10 cellular contexts compared by ENCODE assay signal in the genomic region with DNA sequence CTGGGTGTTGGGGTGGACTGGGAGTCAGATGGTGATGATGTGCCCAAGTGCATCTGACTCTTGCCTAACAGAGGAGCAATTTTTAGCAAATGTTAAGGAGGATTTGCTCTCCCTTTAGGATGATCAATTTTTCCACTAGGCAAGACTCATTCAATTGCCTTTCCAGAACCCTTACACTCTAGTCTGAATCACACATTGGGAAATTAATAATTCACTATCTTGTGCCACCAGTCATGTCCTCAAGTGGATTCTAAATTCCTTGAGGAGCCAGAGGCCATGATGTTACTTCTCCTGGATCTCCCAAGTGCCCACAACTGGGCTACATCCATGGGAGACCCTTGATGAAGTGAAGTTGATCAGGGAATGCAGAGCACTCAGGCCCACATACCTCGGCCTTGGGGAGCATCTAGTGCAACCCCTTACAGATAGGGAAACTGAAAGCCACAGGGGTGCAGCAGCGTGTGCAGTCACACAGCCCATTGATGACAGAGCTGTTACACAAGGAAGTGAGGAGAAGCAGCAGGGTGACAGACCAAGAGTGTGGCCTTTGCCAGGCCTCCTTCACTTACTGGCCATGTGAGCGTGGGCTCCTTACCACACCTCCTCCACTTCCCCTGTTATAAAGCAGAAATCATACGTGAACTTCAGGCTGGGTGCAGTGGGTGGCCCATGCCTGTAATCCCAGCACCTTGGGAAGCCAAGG.
DNase-seq lines count a peak whose midpoint lies in the region; ATAC-seq lines count a peak whose summit lies in the region.
"Had no signal": no experiment of that assay in that cellular context is flagged by ENCODE, and none has a peak within 500 bp of the region (broad histone marks: within the 10 kb centered on the region; RNA-seq: fewer than 3 reads in every experiment).

No MANE protein-coding gene starts in this region.

- H3K4ac ChIP-seq in trophoblast cell (ENCODE audit: low read depth, low read length): no peak overlapping the region

- no peaks in the 10 kb centered on the region for H3K79me1 ChIP-seq in trophoblast cell (ENCODE audit: low read length)

- no peak overlapping the region for H2AFZ ChIP-seq in trophoblast cell (ENCODE audit: insufficient read depth, low read length, poor library complexity)

- peaks cover 39 to 89% (median 58%) of the 10 kb centered on the region in 10 experiments for H3K4me1 ChIP-seq in BLaER1 treated with 17β-estradiol and CSF1 and Interleukin-3, amounts not matched to agents 10 nM and 100 nM
- H3K4me1 ChIP-seq in trophoblast cell (ENCODE audit: control insufficient read depth in 1 of 2, insufficient read depth in 2 of 2, low read length in 2 of 2): no peaks in the 10 kb centered on the region

- no peak overlapping the region for H3K18ac ChIP-seq in trophoblast cell (ENCODE audit: low read length)

- H3K36me3 ChIP-seq in BLaER1 treated with 17β-estradiol and CSF1 and Interleukin-3, amounts not matched to agents 10 nM and 100 nM: no peaks in the 10 kb centered on the region
- H3K36me3 ChIP-seq in trophoblast cell (ENCODE audit: control insufficient read depth in 1 of 2, insufficient read depth in 2 of 2, low read length in 2 of 2): no peaks in the 10 kb centered on the region

- no peak overlapping the region for H2BK5ac ChIP-seq in trophoblast cell (ENCODE audit: low read depth, low read length, poor library complexity)

- H4K20me1 ChIP-seq in BLaER1 treated with 17β-estradiol and CSF1 and Interleukin-3, amounts not matched to agents 10 nM and 100 nM: no peaks in the 10 kb centered on the region

- DNase-seq in activated T-helper 2 cell treated with anti-CD3 and anti-CD28 coated beads, Interferon-gamma antibody, Interleukin-2, Interleukin-4, amounts not matched to agents 10 μg/mL and 5 μg/mL and 100 μg/mL, durations not matched to agents 14 hours and 24 hours and 36 hours (ENCODE audit: low spot score): no peak
- no peak for DNase-seq in NCI-H446 (lab: John Stamatoyannopoulos, UW)
- no peak for DNase-seq in activated T-cell treated with anti-CD3 and anti-CD28 coated beads for 4 hours
- DNase-seq in trophoblast cell: no peak
- DNase-seq in RPMI8226: no peak

- H3K23ac ChIP-seq in trophoblast cell (ENCODE audit: low read length): no peak overlapping the region

- H2BK120ac ChIP-seq in trophoblast cell (ENCODE audit: insufficient read depth, low read length, poor library complexity): no peak overlapping the region

- intact Hi-C loops in activated T-helper 2 cell treated with anti-CD3 and anti-CD28 coated beads, Interferon-gamma antibody, Interleukin-2, Interleukin-4, amounts not matched to agents 10 μg/mL and 5 μg/mL and 100 μg/mL, durations not matched to agents 14 hours and 24 hours and 36 hours (cut with micrococcal nuclease): no loop called here

- H3K4me1 Mint-ChIP-seq in activated T-helper 2 cell treated with anti-CD3 and anti-CD28 coated beads, Interferon-gamma antibody, Interleukin-2, Interleukin-4, amounts not matched to agents 10 μg/mL and 5 μg/mL and 100 μg/mL, durations not matched to agents 14 hours and 24 hours and 36 hours (ENCODE audit: low read depth): peaks cover 16% of the 10 kb centered on the region

- no peak overlapping the region for H4K8ac ChIP-seq in trophoblast cell (ENCODE audit: low read depth, low read length)

- no peaks in the 10 kb centered on the region for H3K27me3 ChIP-seq in BLaER1 treated with 17β-estradiol and CSF1 and Interleukin-3, amounts not matched to agents 10 nM and 100 nM
- H3K27me3 ChIP-seq in trophoblast cell (ENCODE audit: insufficient read depth, low read length): no peaks in the 10 kb centered on the region
- H3K27me3 ChIP-seq: dorsolateral prefrontal cortex had no signal

- no peak overlapping the region for H3K14ac ChIP-seq in trophoblast cell (ENCODE audit: low read length)

- H3K4me3 ChIP-seq in BLaER1 treated with 17β-estradiol and CSF1 and Interleukin-3, amounts not matched to agents 10 nM and 100 nM: peak overlapping the region in 1 of 10 experiments; percentile 16; a peak in 1 of 20 replicates
- no peak overlapping the region for H3K4me3 ChIP-seq in trophoblast cell (ENCODE audit: low read depth, low read length)
- H3K4me3 ChIP-seq: dorsolateral prefrontal cortex, SK-N-MC had no signal

- H4K12ac ChIP-seq in trophoblast cell (ENCODE audit: low read depth, low read length): no peak overlapping the region

- no CpG with 5 or more reads among the region's 4 CpGs for WGBS in trophoblast cell (ENCODE audit: extremely low coverage, insufficient coverage, insufficient read length)

- H3K27ac ChIP-seq in BLaER1 treated with 17β-estradiol and CSF1 and Interleukin-3, amounts not matched to agents 10 nM and 100 nM: peak overlapping the region in 10 of 11 experiments; percentile 61 to 85 (median 80); a peak in 20 of 22 replicates
- no peak overlapping the region for H3K27ac ChIP-seq in trophoblast cell (ENCODE audit: low read depth, low read length)
- H3K27ac ChIP-seq: dorsolateral prefrontal cortex, SK-N-MC had no signal

- no peaks in the 10 kb centered on the region for H3K9me3 Mint-ChIP-seq in activated T-helper 2 cell treated with anti-CD3 and anti-CD28 coated beads, Interferon-gamma antibody, Interleukin-2, Interleukin-4, amounts not matched to agents 10 μg/mL and 5 μg/mL and 100 μg/mL, durations not matched to agents 14 hours and 24 hours and 36 hours

- H4K91ac ChIP-seq in trophoblast cell (ENCODE audit: low read depth, low read length): no peak overlapping the region

- H3K79me2 ChIP-seq in trophoblast cell (ENCODE audit: control insufficient read depth, insufficient read depth, low read length, poor library complexity): no peaks in the 10 kb centered on the region

- H2AK5ac ChIP-seq in trophoblast cell (ENCODE audit: low read length): no peak overlapping the region

- ATAC-seq in GM19324 (IDR thresholded peaks at IDR 0.05; ENCODE audit: low FRiP score, unreplicated experiment): peak; percentile 99
- peak; percentile 99 for ATAC-seq in HG03103 (IDR thresholded peaks at IDR 0.05; ENCODE audit: low read depth, unreplicated experiment)

- H3K27ac Mint-ChIP-seq in activated T-helper 2 cell treated with anti-CD3 and anti-CD28 coated beads, Interferon-gamma antibody, Interleukin-2, Interleukin-4, amounts not matched to agents 10 μg/mL and 5 μg/mL and 100 μg/mL, durations not matched to agents 14 hours and 24 hours and 36 hours: peak overlapping the region; percentile 8

- H3K9me3 ChIP-seq in BLaER1 treated with 17β-estradiol and CSF1 and Interleukin-3, amounts not matched to agents 10 nM and 100 nM (replicated peaks in 1 of 11): peaks cover 0 to 3% (median 0%) of the 10 kb centered on the region in 11 experiments; a peak in 1 of 22 replicates
- peaks cover 2% of the 10 kb centered on the region for H3K9me3 ChIP-seq in trophoblast cell (ENCODE audit: insufficient read depth, low read depth, low read length)

- H3K4me2 ChIP-seq in BLaER1 treated with 17β-estradiol and CSF1 and Interleukin-3, amounts not matched to agents 10 nM and 100 nM: peak overlapping the region; percentile 63 to 86 (median 79)
- no peak overlapping the region for H3K4me2 ChIP-seq in trophoblast cell (ENCODE audit: low read length)

- peak overlapping the region in 9 of 11 experiments; percentile 2 to 67 (median 56); a peak in 14 of 22 replicates for H3K9ac ChIP-seq in BLaER1 treated with 17β-estradiol and CSF1 and Interleukin-3, amounts not matched to agents 10 nM and 100 nM
- no peak overlapping the region for H3K9ac ChIP-seq in trophoblast cell (ENCODE audit: low read length)

- H3K27me3 Mint-ChIP-seq in activated T-helper 2 cell treated with anti-CD3 and anti-CD28 coated beads, Interferon-gamma antibody, Interleukin-2, Interleukin-4, amounts not matched to agents 10 μg/mL and 5 μg/mL and 100 μg/mL, durations not matched to agents 14 hours and 24 hours and 36 hours (ENCODE audit: low read depth): peaks cover 16% of the 10 kb centered on the region

- no peaks in the 10 kb centered on the region for H3K36me3 Mint-ChIP-seq in activated T-helper 2 cell treated with anti-CD3 and anti-CD28 coated beads, Interferon-gamma antibody, Interleukin-2, Interleukin-4, amounts not matched to agents 10 μg/mL and 5 μg/mL and 100 μg/mL, durations not matched to agents 14 hours and 24 hours and 36 hours (ENCODE audit: low read depth)

- H3K4me3 Mint-ChIP-seq in activated T-helper 2 cell treated with anti-CD3 and anti-CD28 coated beads, Interferon-gamma antibody, Interleukin-2, Interleukin-4, amounts not matched to agents 10 μg/mL and 5 μg/mL and 100 μg/mL, durations not matched to agents 14 hours and 24 hours and 36 hours (ENCODE audit: low read depth): no peak overlapping the region

- H2BK12ac ChIP-seq in trophoblast cell (ENCODE audit: low read length): no peak overlapping the region
